Comparison of ENCODE assay signal across 27 cellular contexts in genomic region chr14:23884541-23884904, GRCh38.
DNase-seq lines count a peak whose midpoint lies in the region; ATAC-seq, FAIRE-seq and TF ChIP-seq lines count a peak whose summit lies in the region.
"Had no signal": no experiment of that assay in that cellular context is flagged by ENCODE, and none has a peak within 500 bp of the region (broad histone marks: within the 10 kb centered on the region; RNA-seq: fewer than 3 reads in every experiment).

No MANE protein-coding gene starts in this region.

- H3K9me2 ChIP-seq in GM23338 (ENCODE audit: insufficient read depth): no peaks in the 10 kb centered on the region

- H3K9me3 ChIP-seq in colonic mucosa: no peaks in the 10 kb centered on the region
- H3K9me3 ChIP-seq in neuronal stem cell (replicated peaks in 1 of 2; ENCODE audit: control insufficient read depth in 2 of 2, insufficient read depth in 1 of 2, low read depth in 1 of 2, low read length in 2 of 2): no peaks in the 10 kb centered on the region

- H3K4me2 ChIP-seq in GM23338 (no peak overlapping the region), neuronal stem cell (ENCODE audit: insufficient read depth, low read length, poor library complexity, severe bottlenecking) (no peak overlapping the region)
- H3K4me2 ChIP-seq: BLaER1 had no signal

- no peaks in the 10 kb centered on the region for H3K27me3 Mint-ChIP-seq in GM23338 (ENCODE audit: insufficient read depth, low read depth, poor library complexity)

- H3K23ac ChIP-seq in neuronal stem cell (ENCODE audit: low read depth, low read length, poor library complexity): no peak overlapping the region

- no peak overlapping the region for H2BK5ac ChIP-seq in neuronal stem cell (ENCODE audit: low read length)

- no peak overlapping the region for H2BK120ac ChIP-seq in neuronal stem cell (ENCODE audit: low read depth, low read length)

- WGBS in neuronal stem cell (ENCODE audit: extremely low coverage in 2 of 2, insufficient read length in 2 of 2, insufficient replicate concordance in 1 of 2), 2 donors: no CpG with 5 or more reads among the region's 5 CpGs

- no peak overlapping the region for H4K8ac ChIP-seq in neuronal stem cell (ENCODE audit: low read depth, low read length)

- TF ChIP-seq CTCF in GM23338 (conservative IDR thresholded peaks at IDR 0.05; ENCODE audit: low read depth in 2 of 2) (no peak), colonic mucosa (IDR thresholded peaks at IDR 0.05) (no peak)

- H2BK12ac ChIP-seq in neuronal stem cell (ENCODE audit: low read length): no peak overlapping the region

- H3K9me3 Mint-ChIP-seq in GM23338: peaks cover 14% of the 10 kb centered on the region; the same call in 2 of the 3 replicates

- H2BK15ac ChIP-seq in neuronal stem cell (ENCODE audit: low read length): no peak overlapping the region

- ATAC-seq in GM23338 (peak; percentile 28; the same call in 2 of the 3 replicates), left colon (peak; percentile 38), esophagus mucosa (no peak)
- ATAC-seq: GM12878, K562, SK-N-SH treated with all-trans-retinoic acid at 6 μM for 48 hours had no signal

- no peak overlapping the region for H3K14ac ChIP-seq in neuronal stem cell (ENCODE audit: low read length)

- DNase-seq in GM23338 (ENCODE audit: low spot score) (no peak), colonic mucosa (no peak), left colon (no peak), neuronal stem cell (ENCODE audit: low spot score) (no peak), HTR-8/SVneo (ENCODE audit: insufficient read length, low spot score) (no peak), NCI-H526 treated with DMSO at 0.1 percent for 48 hours (lab: John Stamatoyannopoulos, UW) (no peak)
- DNase-seq: CD4-positive, CD25-positive, alpha-beta regulatory T cell; Kasumi-1; NCI-H1092 treated with DMSO at 0.1 percent for 48 hours; NCI-H1436; NCI-H187; NCI-H2081 treated with DMSO at 0.1 percent for 48 hours; NCI-H2171 treated with DMSO at 0.1 percent for 48 hours; NCI-H345; NCI-H510A treated with DMSO at 0.1 percent for 48 hours; NCI-H748 treated with DMSO at 0.1 percent for 48 hours; SIG-M5 had no signal

- H3K4me1 ChIP-seq in GM23338 (ENCODE audit: insufficient read depth): peaks cover 15% of the 10 kb centered on the region
- no peaks in the 10 kb centered on the region for H3K4me1 ChIP-seq in colonic mucosa
- H3K4me1 ChIP-seq in neuronal stem cell (ENCODE audit: control insufficient read depth in 2 of 2, insufficient read depth in 1 of 2, low read depth in 1 of 2, low read length in 2 of 2): peaks cover 0 to 14% of the 10 kb centered on the region in 2 donors
- H3K4me1 ChIP-seq: BLaER1 had no signal

- no peaks in the 10 kb centered on the region for H3K79me2 ChIP-seq in GM23338 (replicated peaks; ENCODE audit: insufficient read depth)

- no peak overlapping the region for H3K27ac ChIP-seq in GM23338 (ENCODE audit: low read depth)
- peak overlapping the region; percentile 31 for H3K27ac ChIP-seq in colonic mucosa
- H3K27ac ChIP-seq in neuronal stem cell (replicated peaks; ENCODE audit: low read length): no peak overlapping the region
- H3K27ac ChIP-seq: BLaER1 had no signal

- H3K18ac ChIP-seq in neuronal stem cell (ENCODE audit: low read length): no peak overlapping the region

- no peaks in the 10 kb centered on the region for H4K20me1 ChIP-seq in GM23338 (replicated peaks; ENCODE audit: insufficient read depth)
- H4K20me1 ChIP-seq: BLaER1 had no signal

- H3K36me3 Mint-ChIP-seq in GM23338 (ENCODE audit: low read depth): no peaks in the 10 kb centered on the region

- no peaks in the 10 kb centered on the region for H3K79me1 ChIP-seq in neuronal stem cell (ENCODE audit: low read depth, low read length)

- no peak overlapping the region for H3K4me3 Mint-ChIP-seq in GM23338
- H3K4me3 Mint-ChIP-seq: CD4-positive, CD25-positive, alpha-beta regulatory T cell had no signal

- H4K91ac ChIP-seq in neuronal stem cell (ENCODE audit: low read depth, low read length, poor library complexity): no peak overlapping the region

- no peak overlapping the region for H3K4me3 ChIP-seq in GM23338
- H3K4me3 ChIP-seq in colonic mucosa: no peak overlapping the region
- no peak overlapping the region for H3K4me3 ChIP-seq in neuronal stem cell (ENCODE audit: low read length in 2 of 2)
- H3K4me3 ChIP-seq: BLaER1, GM12878, K562 had no signal

- H3F3A ChIP-seq in GM23338 (replicated peaks; ENCODE audit: low read depth): no peaks in the 10 kb centered on the region

- H3K27me3 ChIP-seq in GM23338 (ENCODE audit: insufficient read depth): no peaks in the 10 kb centered on the region
- H3K27me3 ChIP-seq in colonic mucosa: no peaks in the 10 kb centered on the region
- no peaks in the 10 kb centered on the region for H3K27me3 ChIP-seq in neuronal stem cell (ENCODE audit: control insufficient read depth in 3 of 3, insufficient read depth in 3 of 3, low read depth in 1 of 3, low read length in 3 of 3)
- H3K27me3 ChIP-seq: BLaER1 had no signal

- intact Hi-C loops in colonic mucosa (cut with DNase I): no loop called here
- intact Hi-C loops in left colon (cut with DNase I, micrococcal nuclease): no loop called here

- H3K36me3 ChIP-seq in GM23338 (ENCODE audit: insufficient read depth) (no peaks in the 10 kb centered on the region), colonic mucosa (no peaks in the 10 kb centered on the region), neuronal stem cell (replicated peaks in 1 of 2; ENCODE audit: control insufficient read depth in 2 of 2, insufficient read depth in 2 of 2, low read length in 2 of 2) (no peaks in the 10 kb centered on the region)
- H3K36me3 ChIP-seq: BLaER1 had no signal

- no peak overlapping the region for H3K27ac Mint-ChIP-seq in GM23338
- H3K27ac Mint-ChIP-seq: CD4-positive, CD25-positive, alpha-beta regulatory T cell had no signal

- no peak overlapping the region for H3K4ac ChIP-seq in neuronal stem cell (ENCODE audit: low read length)

- H2AFZ ChIP-seq in GM23338: peak overlapping the region; percentile 90
- H2AFZ ChIP-seq in neuronal stem cell (ENCODE audit: low read length): peak overlapping the region; percentile 77

- H2AK5ac ChIP-seq in neuronal stem cell (ENCODE audit: low read depth, low read length): no peak overlapping the region

- H3K9ac ChIP-seq in colonic mucosa (ENCODE audit: low read depth in 2 of 2, low read length in 2 of 2) (no peak overlapping the region), neuronal stem cell (ENCODE audit: low read depth, low read length, poor library complexity) (no peak overlapping the region)
- H3K9ac ChIP-seq: BLaER1 had no signal

- FAIRE-seq in HTR-8/SVneo (lab: Jason Lieb, UNC): no peak
- FAIRE-seq: A204.1, D721Med, G401.6, GM12878, H54, K562, RCC 7860 had no signal

- peaks cover 17% of the 10 kb centered on the region for H3K4me1 Mint-ChIP-seq in GM23338

TF ChIP-seq in GM23338, 12 proteins besides CTCF, POLR2A, EP300 and RAD21:
- no peak for TF ChIP-seq POLR2AphosphoS5 (IDR thresholded peaks at IDR 0.05; ENCODE audit: low read depth)
TF ChIP-seq in GM23338: peak in this region for 0.
